14 cellular contexts compared by ENCODE assay signal in genomic region chr2:215432759-215433594, GRCh38. TPM values are rescaled to one million over a fixed set of nuclear protein-coding genes. Genes with fewer than 3 reads are reported as not detected.
A peak's percentile ranks its signal among the peaks of the same experiment; 100 is the strongest.
DNase-seq lines count a peak whose midpoint lies in the region; ATAC-seq, FAIRE-seq and TF ChIP-seq lines count a peak whose summit lies in the region.
"Had no signal": no experiment of that assay in that cellular context is flagged by ENCODE, and none has a peak within 500 bp of the region (broad histone marks: within the 10 kb centered on the region; RNA-seq: fewer than 3 reads in every experiment).

No MANE protein-coding gene starts in this region.

- peak overlapping the region; percentile 100 for H3K9ac ChIP-seq in endothelial cell of umbilical vein (replicated peaks; ENCODE audit: extremely low read depth, insufficient read depth, low read length)
- H3K9ac ChIP-seq: parathyroid adenoma had no signal

- POLR2A ChIA-PET in endothelial cell of umbilical vein (lab: Charles Lee): interaction anchor here (0.6 to 2.0 kb wide), 7 partner anchors 9 to 416 kb away, joined by 3 to 8 read pairs (median 4); no protein-coding TSS in a partner anchor

- WGBS in heart left ventricle, 4 donors: 76 to 95% (median 84%) methylated on average over 8 of the region's 8 CpGs
- WGBS in mesodermal cell (ENCODE audit: insufficient coverage in 2 of 2), 2 experiments: 94 to 98% methylated on average over 6 to 8 of the region's 8 CpGs
- 75 to 90% methylated on average over 8 of the region's 8 CpGs for WGBS in upper lobe of left lung, 2 donors

- no peak for TF ChIP-seq EP300 in upper lobe of left lung (IDR thresholded peaks at IDR 0.05)

- no peaks in the 10 kb centered on the region for H3K9me1 ChIP-seq in endothelial cell of umbilical vein (replicated peaks; ENCODE audit: control insufficient read depth, extremely low read depth, insufficient read depth, low read length)

- H3K79me2 ChIP-seq in endothelial cell of umbilical vein (ENCODE audit: control insufficient read depth, insufficient read depth, low read length): peaks cover 53% of the 10 kb centered on the region
- H3K79me2 ChIP-seq: parathyroid adenoma had no signal

- dilution Hi-C loops in endothelial cell of umbilical vein (cut with MboI; ENCODE audit: extremely low pct_ligation_motif_present, low sequenced_read_pairs): no loop called here

- no peak for TF ChIP-seq POLR2A in heart left ventricle (IDR thresholded peaks at IDR 0.05)
- peak; percentile 33 for TF ChIP-seq POLR2A in endothelial cell of umbilical vein (IDR thresholded peaks at IDR 0.05; ENCODE audit: low read depth, low read length)
- no peak for TF ChIP-seq POLR2A in upper lobe of left lung (IDR thresholded peaks at IDR 0.05)

- H3K4me2 ChIP-seq in endothelial cell of umbilical vein (ENCODE audit: insufficient read depth, low read length): peak overlapping the region; percentile 100

- H3K27me3 ChIP-seq in heart left ventricle (peaks cover 0 to 29% (median 0%) of the 10 kb centered on the region in 9 donors), endothelial cell of umbilical vein (ENCODE audit: control insufficient read depth in 2 of 2, insufficient read depth in 2 of 2, low read length in 2 of 2) (no peaks in the 10 kb centered on the region), upper lobe of left lung (peaks cover 0 to 7% (median 0%) of the 10 kb centered on the region in 4 donors), H7 (ENCODE audit: control insufficient read depth, insufficient read depth, low read length) (no peaks in the 10 kb centered on the region)

- H3K27ac ChIP-seq in heart left ventricle (peak overlapping the region in 6 of 12 donors; percentile 10 to 94 (median 70)), endothelial cell of umbilical vein (ENCODE audit: insufficient read depth, low read depth, low read length) (peak overlapping the region; percentile 86), mesodermal cell (ENCODE audit: low read depth, low read length, severe bottlenecking) (peak overlapping the region; percentile 52), upper lobe of left lung (peak overlapping the region; percentile 34 to 69 (median 58))
- H3K27ac ChIP-seq: 22Rv1, parathyroid adenoma had no signal

- intact Hi-C loops in heart left ventricle (cut with DNase I): loop anchor here in 2 of 10 donors (10.0 kb wide), 3 partner anchors 142 to 402 kb away; no protein-coding TSS in a partner anchor
- intact Hi-C loops in left cardiac atrium (cut with DNase I): no loop called here
- intact Hi-C loops in endothelial cell of umbilical vein (cut with micrococcal nuclease): no loop called here

- H3K36me3 ChIP-seq in heart left ventricle: peaks cover 0 to 55% (median 27%) of the 10 kb centered on the region in 9 donors
- peaks cover 21 to 38% of the 10 kb centered on the region in 2 experiments for H3K36me3 ChIP-seq in endothelial cell of umbilical vein (ENCODE audit: control insufficient read depth in 2 of 2, extremely low read depth in 1 of 2, insufficient read depth in 2 of 2, low read length in 2 of 2)
- peaks cover 70% of the 10 kb centered on the region for H3K36me3 ChIP-seq in mesodermal cell (ENCODE audit: control insufficient read depth, insufficient read depth, low read length)
- peaks cover 0 to 4% (median 0%) of the 10 kb centered on the region in 4 donors for H3K36me3 ChIP-seq in upper lobe of left lung
- peaks cover 11% of the 10 kb centered on the region for H3K36me3 ChIP-seq in H7 (replicated peaks; ENCODE audit: control insufficient read depth, insufficient read depth, low read length)

- H3K4me3 ChIP-seq in heart left ventricle (peak overlapping the region in 10 of 12 donors; percentile 11 to 90 (median 66)), endothelial cell of umbilical vein (replicated peaks in 1 of 3; ENCODE audit: insufficient read depth in 1 of 3, low read depth in 1 of 3, low read length in 3 of 3) (peak overlapping the region; percentile 32 to 100 (median 77)), mesodermal cell (ENCODE audit: extremely low read depth, insufficient read depth, low read length, poor library complexity, severe bottlenecking) (peak overlapping the region; percentile 91), upper lobe of left lung (peak overlapping the region in 2 of 4 donors; percentile 6 to 55), H7 (ENCODE audit: insufficient read depth, low read depth, low read length) (no peak overlapping the region)

- H2AFZ ChIP-seq in endothelial cell of umbilical vein (ENCODE audit: low read depth, low read length): no peak overlapping the region
- H2AFZ ChIP-seq: parathyroid adenoma had no signal

- H3K9me3 ChIP-seq in heart left ventricle (no peaks in the 10 kb centered on the region), endothelial cell of umbilical vein (replicated peaks; ENCODE audit: control insufficient read depth, insufficient read depth, low read length) (no peaks in the 10 kb centered on the region), mesodermal cell (ENCODE audit: control insufficient read depth, low read length) (no peaks in the 10 kb centered on the region), upper lobe of left lung (no peaks in the 10 kb centered on the region)

- FAIRE-seq in endothelial cell of umbilical vein (lab: Jason Lieb, UNC): no peak

- H4K20me1 ChIP-seq in endothelial cell of umbilical vein (replicated peaks; ENCODE audit: control insufficient read depth, extremely low read depth, insufficient read depth, low read length): peaks cover 2% of the 10 kb centered on the region

- TF ChIP-seq CTCF in heart left ventricle (IDR thresholded peaks at IDR 0.05): no peak
- TF ChIP-seq CTCF in endothelial cell of umbilical vein (IDR thresholded peaks at IDR 0.05; ENCODE audit: extremely low read depth in 1 of 2, insufficient read depth in 1 of 2, low read depth in 1 of 2, low read length in 2 of 2): no peak
- no peak for TF ChIP-seq CTCF in upper lobe of left lung (IDR thresholded peaks at IDR 0.05)

- H3K4me1 ChIP-seq in heart left ventricle (peaks cover 0 to 44% (median 2%) of the 10 kb centered on the region in 12 donors), endothelial cell of umbilical vein (ENCODE audit: control insufficient read depth, extremely low read depth, insufficient read depth, low read length) (peaks cover 48% of the 10 kb centered on the region), mesodermal cell (ENCODE audit: control insufficient read depth, insufficient read depth, low read length, poor library complexity, severe bottlenecking) (peaks cover 20% of the 10 kb centered on the region), upper lobe of left lung (peaks cover 0 to 30% (median 12%) of the 10 kb centered on the region in 4 donors)
- H3K4me1 ChIP-seq: parathyroid adenoma had no signal

- BruUV-seq in endothelial cell of umbilical vein (replicated peaks; lab: Mats Ljungman, UMichigan): no TSS peak

- DNase-seq in heart left ventricle (no peak), left cardiac atrium (no peak), endothelial cell of umbilical vein (ENCODE audit: low read depth, low spot score) (peak; percentile 31), upper lobe of left lung (no peak), COR-L47 (lab: John Stamatoyannopoulos, UW) (no peak), H7 (no peak)
- DNase-seq in stimulated activated naive CD8-positive, alpha-beta T cell treated with anti-CD3 and anti-CD28 coated beads, Interleukin-15, Interleukin-2, amounts not matched to agents 100 U/mL and 50 U/mL, for 24 hours: no peak
- DNase-seq: DMS53, NCI-H1417, NCI-H526 had no signal

- no peak for ATAC-seq in heart left ventricle
- no peak for ATAC-seq in left cardiac atrium
- no peak for ATAC-seq in upper lobe of left lung (ENCODE audit: low FRiP score in 2 of 2)
- ATAC-seq in stimulated activated naive CD8-positive, alpha-beta T cell treated with anti-CD3 and anti-CD28 coated beads, Interleukin-15, Interleukin-2, amounts not matched to agents 100 U/mL and 50 U/mL, for 24 hours: no peak
- ATAC-seq: esophagus mucosa had no signal

- CTCF ChIA-PET in endothelial cell of umbilical vein (lab: Charles Lee): interaction anchor here (1.2 to 2.3 kb wide), 4 partner anchors 10 to 498 kb away, joined by 3 to 10 read pairs (median 4); no protein-coding TSS in a partner anchor

TF ChIP-seq in endothelial cell of umbilical vein, 7 proteins besides CTCF, POLR2A, EP300 and RAD21:
- TF ChIP-seq JUN (IDR thresholded peaks at IDR 0.05; ENCODE audit: borderline replicate concordance, insufficient read depth, insufficient read length, low read depth) (no peak), FOS (IDR thresholded peaks at IDR 0.05; ENCODE audit: borderline replicate concordance, insufficient read depth, low read length) (no peak), EZH2 (IDR thresholded peaks at IDR 0.05; ENCODE audit: borderline replicate concordance, low read depth, low read length, severe bottlenecking) (no peak), POLR2AphosphoS5 (IDR thresholded peaks at IDR 0.05; ENCODE audit: insufficient read depth, low read depth, low read length) (no peak), MYC (IDR thresholded peaks at IDR 0.05; ENCODE audit: low read depth, low read length) (no peak), GATA2 (IDR thresholded peaks at IDR 0.05; ENCODE audit: insufficient read depth, insufficient read length, low read depth, low read length) (no peak)
- TF ChIP-seq, protein P1, sequence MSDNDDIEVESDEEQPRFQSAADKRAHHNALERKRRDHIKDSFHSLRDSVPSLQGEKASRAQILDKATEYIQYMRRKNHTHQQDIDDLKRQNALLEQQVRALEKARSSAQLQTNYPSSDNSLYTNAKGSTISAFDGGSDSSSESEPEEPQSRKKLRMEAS (IDR thresholded peaks at IDR 0.05; ENCODE audit: insufficient read depth, insufficient read length): no peak

RNA-seq across cellular contexts. Expression of gene FN1, which starts 2.9 kb away (rescaled TPM):
- total RNA-seq in heart left ventricle (1,000 to 10,000 TPM in 1 of 9 donors, 100 to 1,000 TPM in 8; 118 to 1,418 (median 343) TPM), left cardiac atrium (100 to 1,000 TPM; 245 to 775 TPM), endothelial cell of umbilical vein (3,221 and 3,760 TPM in 2 replicates), upper lobe of left lung (1,000 to 10,000 TPM in 4 of 6 donors, 100 to 1,000 TPM in 2; 310 to 1,686 (median 1,133) TPM)
- polyA plus RNA-seq in heart left ventricle (100 to 1,000 TPM; 100 to 527 TPM), endothelial cell of umbilical vein (3,104 and 3,740 TPM in 2 replicates)
- 4,183 and 4,734 TPM in 2 replicates for polyA plus RNA-seq in endothelial cell of umbilical vein (2011; cell fraction: cytosol; rRNA removed)
- 6,337 and 9,411 TPM in 2 replicates for polyA plus RNA-seq in endothelial cell of umbilical vein (2011; cell fraction: nucleus; rRNA removed)
- 2,544 and 4,436 TPM in 2 replicates for polyA plus RNA-seq in endothelial cell of umbilical vein (2012)
- polyA minus RNA-seq in endothelial cell of umbilical vein: 7,217 and 10,015 TPM in 2 replicates
- not detected for polyA minus RNA-seq in endothelial cell of umbilical vein (2011; cell fraction: cytosol; rRNA and poly(A)+ RNA removed)
- polyA minus RNA-seq in endothelial cell of umbilical vein (2011; cell fraction: nucleus; rRNA and poly(A)+ RNA removed): 4,515 and 6,029 TPM in 2 replicates
- polyA plus RNA-seq in mesodermal cell (2013, experiment 1 of 2): 3,754 TPM
- polyA plus RNA-seq in mesodermal cell (2013, experiment 2 of 2): 2,957 TPM
- total RNA-seq in H7 (2014; rRNA removed; shearing (Covaris generic)): 42.8 and 50.4 TPM in 2 replicates
